ENCODE assay signal across 8 cellular contexts in genomic region chr12:3078086-3078820, GRCh38. TPM values are rescaled to one million over a fixed set of nuclear protein-coding genes. Genes with fewer than 3 reads are reported as not detected.
DNase-seq lines count a peak whose midpoint lies in the region; TF ChIP-seq lines count a peak whose summit lies in the region.

No MANE protein-coding gene starts in this region.

- 56% methylated on average over 10 of the region's 10 CpGs for WGBS in mammary epithelial cell (ENCODE audit: low coverage, missing lambda C conversion rate)

- CTCF ChIA-PET in mammary epithelial cell (lab: Charles Lee; ENCODE audit: low non-redundant PET) = interaction anchor here (0.5 kb wide), 1 partner anchor 193 kb away, joined by 3 read pairs; no protein-coding TSS in a partner anchor

- TF ChIP-seq CTCF in cardiac muscle cell (IDR thresholded peaks at IDR 0.05; ENCODE audit: low read depth, low read length) = no peak
- no peak for TF ChIP-seq CTCF in mammary epithelial cell (conservative IDR thresholded peaks at IDR 0.05 in 1 of 2, IDR thresholded peaks at IDR 0.05 in 1 of 2; ENCODE audit: extremely low read depth in 1 of 2, insufficient read depth in 1 of 2, low read depth in 1 of 2, low read length in 2 of 2)
- TF ChIP-seq CTCF in mesothelial cell of epicardium (IDR thresholded peaks at IDR 0.05; ENCODE audit: unreplicated experiment) = no peak
- TF ChIP-seq CTCF in uterus (IDR thresholded peaks at IDR 0.05) = no peak

- no peaks in the 10 kb centered on the region for H3K27me3 Mint-ChIP-seq in mesothelial cell of epicardium (ENCODE audit: low read depth)

- dilution Hi-C loops in mammary epithelial cell (cut with HindIII; ENCODE audit: low sequenced_read_pairs) = no loop called here

- TF ChIP-seq POLR2A in uterus (IDR thresholded peaks at IDR 0.05) = no peak

- peak overlapping the region; percentile 73 for H3K4me3 Mint-ChIP-seq in mesothelial cell of epicardium

- intact Hi-C loops in cardiac septum (cut with DNase I) (no loop called here), mammary epithelial cell (cut with micrococcal nuclease) (loop anchor here (5.0 kb wide), 1 partner anchor 139 kb away; no protein-coding TSS in a partner anchor), uterus (cut with DNase I; ENCODE audit: low total_unique reads) (loop anchor here (10.0 kb wide), 2 partner anchors 57 to 197 kb away; no protein-coding TSS in a partner anchor)

- H3K36me3 Mint-ChIP-seq in mesothelial cell of epicardium = no peaks in the 10 kb centered on the region

- peak overlapping the region; percentile 85 for H3K4me2 ChIP-seq in mammary epithelial cell (ENCODE audit: insufficient read depth, low read depth, low read length)

- H3K27ac ChIP-seq in cardiac muscle cell (no peak overlapping the region), mammary epithelial cell (ENCODE audit: insufficient read depth, low read depth, low read length) (peak overlapping the region; percentile 48), uterus (peak overlapping the region; percentile 92 to 95)

- H4K20me1 ChIP-seq in mammary epithelial cell (ENCODE audit: insufficient read depth, low read length) = no peaks in the 10 kb centered on the region

- in situ Hi-C loops in mammary epithelial cell (cut with MboI; ENCODE audit: low sequenced_read_pairs in 2 of 2) = loop anchor here (5.0 to 10.0 kb wide), 2 partner anchors 44 to 197 kb away; no protein-coding TSS in a partner anchor

- H3K9me3 ChIP-seq in cardiac muscle cell (ENCODE audit: low read depth) = no peaks in the 10 kb centered on the region
- H3K9me3 ChIP-seq in mammary epithelial cell (replicated peaks; ENCODE audit: insufficient read depth, low read length) = no peaks in the 10 kb centered on the region
- H3K9me3 ChIP-seq in uterus = no peaks in the 10 kb centered on the region

- H3K27ac Mint-ChIP-seq in mesothelial cell of epicardium = peak overlapping the region; percentile 72

- H3K79me2 ChIP-seq in mammary epithelial cell (ENCODE audit: insufficient read depth, low read length) = peaks cover 50% of the 10 kb centered on the region

- H3K36me3 ChIP-seq in cardiac muscle cell (no peaks in the 10 kb centered on the region), mammary epithelial cell (ENCODE audit: insufficient read depth, low read length) (no peaks in the 10 kb centered on the region), uterus (no peaks in the 10 kb centered on the region)

- no TSS peak for BruUV-seq in mammary epithelial cell (replicated peaks; lab: Mats Ljungman, UMichigan)

- peak overlapping the region; percentile 98 for H3K4me3 ChIP-seq in cardiac muscle cell
- H3K4me3 ChIP-seq in mammary epithelial cell (replicated peaks in 1 of 3; ENCODE audit: insufficient read depth in 1 of 3, low read depth in 2 of 3, low read length in 3 of 3) = peak overlapping the region; percentile 75 to 89 (median 83)
- peak overlapping the region; percentile 88 to 98 for H3K4me3 ChIP-seq in uterus

- H3K4me1 ChIP-seq in cardiac muscle cell (ENCODE audit: low read depth) (no peaks in the 10 kb centered on the region), mammary epithelial cell (ENCODE audit: insufficient read depth, low read length) (peaks cover 34% of the 10 kb centered on the region), uterus (peaks cover 0 to 4% of the 10 kb centered on the region in 2 donors)

- H3K27me3 ChIP-seq in cardiac muscle cell = no peaks in the 10 kb centered on the region
- H3K27me3 ChIP-seq in mammary epithelial cell (ENCODE audit: insufficient read depth, low read length) = no peaks in the 10 kb centered on the region
- no peaks in the 10 kb centered on the region for H3K27me3 ChIP-seq in uterus

- H3K4me1 Mint-ChIP-seq in mesothelial cell of epicardium = peaks cover 26% of the 10 kb centered on the region

- DNase-seq in cardiac muscle cell (ENCODE audit: low read depth in 1 of 2, low spot score in 1 of 2) (no peak), cardiac septum (ENCODE audit: low spot score) (no peak), mammary epithelial cell (no peak), mesothelial cell of epicardium (ENCODE audit: low spot score in 2 of 2, unreplicated experiment in 2 of 2) (no peak), uterus (no peak), NCI-H446 (lab: John Stamatoyannopoulos, UW) (no peak), OCI-M2 (lab: John Stamatoyannopoulos, UW; ENCODE audit: unreplicated experiment) (no peak)
- DNase-seq in stimulated activated naive CD4-positive, alpha-beta T cell treated with Interleukin-2 at 50 U/mL for 16 hours (lab: John Stamatoyannopoulos, UW) = no peak

- peak overlapping the region; percentile 84 for H2AFZ ChIP-seq in mammary epithelial cell (ENCODE audit: low read depth, low read length)

- no peaks in the 10 kb centered on the region for H3K9me3 Mint-ChIP-seq in mesothelial cell of epicardium

- H3K9ac ChIP-seq in mammary epithelial cell (ENCODE audit: insufficient read depth, low read length) = peak overlapping the region; percentile 47

RNA-seq across cellular contexts. Expression of gene TSPAN9, which starts 1.1 kb away (rescaled TPM):
- total RNA-seq in cardiac muscle cell (153 and 199 TPM in 2 replicates), cardiac septum (299 TPM), mammary epithelial cell (10 to 100 TPM; 29.2 to 30.3 TPM), mesothelial cell of epicardium (46.7 to 49.4 TPM (median 48.8 TPM) in 3 replicates), uterus (100 to 1,000 TPM in 1 of 4 donors, 10 to 100 TPM in 3; 47.9 to 106 (median 65.1) TPM)
- polyA plus RNA-seq in cardiac muscle cell (13.3 and 17.9 TPM in 2 replicates), mammary epithelial cell (38.7 TPM)
- polyA minus RNA-seq in mammary epithelial cell = 40.7 TPM
